In the genomic region with DNA sequence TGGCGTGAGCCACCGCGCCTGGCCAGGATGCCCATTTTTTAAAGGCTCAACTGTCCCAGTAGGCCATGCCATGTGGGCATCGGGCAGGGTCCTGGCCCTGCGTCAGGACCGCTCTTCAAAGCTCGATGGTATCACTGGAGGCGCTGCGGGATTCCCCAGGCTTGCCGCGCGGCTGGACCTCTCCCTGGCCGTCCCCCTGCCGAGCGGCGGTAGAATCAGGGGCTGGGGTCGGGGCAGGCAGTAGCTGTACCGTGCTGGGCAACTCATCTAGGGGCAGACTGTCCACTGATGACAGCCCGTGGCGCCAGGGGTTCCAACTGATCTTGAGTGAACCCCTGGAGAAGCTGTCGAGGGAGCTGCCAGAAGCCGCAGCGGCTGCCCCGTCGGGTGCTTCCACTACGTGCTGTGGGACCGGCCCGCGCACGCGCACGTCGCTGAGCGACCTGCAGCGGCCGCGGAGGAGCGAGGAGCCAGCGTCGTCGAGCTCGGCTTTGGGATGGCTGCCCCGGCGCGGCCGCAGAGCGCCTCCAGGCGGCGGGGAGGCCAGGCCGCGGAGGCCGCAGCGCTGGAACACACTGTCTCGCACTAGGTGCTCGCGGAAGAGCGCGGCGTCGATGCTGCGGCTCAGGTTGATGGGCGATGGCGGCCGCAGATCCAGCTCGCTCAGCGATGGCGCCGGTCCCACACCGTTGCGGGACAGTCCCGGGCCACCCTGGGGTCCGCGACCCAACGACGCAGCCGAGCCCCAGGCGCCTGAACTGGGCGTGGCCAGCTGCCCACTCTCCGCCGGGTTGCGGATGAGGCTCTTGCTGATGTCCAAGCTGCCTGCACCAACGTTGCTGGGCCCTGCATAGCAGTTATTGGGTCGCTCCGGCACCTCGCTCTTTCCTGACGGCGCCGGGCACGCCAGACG, we compare ENCODE assay signal across 1 cellular context.
TF ChIP-seq lines count a peak whose summit lies in the region.

No MANE protein-coding gene starts in this region.

TF ChIP-seq in HepG2, 621 proteins besides CTCF, POLR2A, EP300 and RAD21 (continued from another document and continues in another):
- TF ChIP-seq, protein P1, sequence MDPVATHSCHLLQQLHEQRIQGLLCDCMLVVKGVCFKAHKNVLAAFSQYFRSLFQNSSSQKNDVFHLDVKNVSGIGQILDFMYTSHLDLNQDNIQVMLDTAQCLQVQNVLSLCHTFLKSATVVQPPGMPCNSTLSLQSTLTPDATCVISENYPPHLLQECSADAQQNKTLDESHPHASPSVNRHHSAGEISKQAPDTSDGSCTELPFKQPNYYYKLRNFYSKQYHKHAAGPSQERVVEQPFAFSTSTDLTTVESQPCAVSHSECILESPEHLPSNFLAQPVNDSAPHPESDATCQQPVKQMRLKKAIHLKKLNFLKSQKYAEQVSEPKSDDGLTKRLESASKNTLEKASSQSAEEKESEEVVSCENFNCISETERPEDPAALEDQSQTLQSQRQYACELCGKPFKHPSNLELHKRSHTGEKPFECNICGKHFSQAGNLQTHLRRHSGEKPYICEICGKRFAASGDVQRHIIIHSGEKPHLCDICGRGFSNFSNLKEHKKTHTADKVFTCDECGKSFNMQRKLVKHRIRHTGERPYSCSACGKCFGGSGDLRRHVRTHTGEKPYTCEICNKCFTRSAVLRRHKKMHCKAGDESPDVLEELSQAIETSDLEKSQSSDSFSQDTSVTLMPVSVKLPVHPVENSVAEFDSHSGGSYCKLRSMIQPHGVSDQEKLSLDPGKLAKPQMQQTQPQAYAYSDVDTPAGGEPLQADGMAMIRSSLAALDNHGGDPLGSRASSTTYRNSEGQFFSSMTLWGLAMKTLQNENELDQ (CRISPR knock-in tag; IDR thresholded peaks at IDR 0.05; ENCODE audit: borderline replicate concordance): 0 out of 2 replicates have a peak, but pooled peaks have one; percentile 11
- TF ChIP-seq ZNF12 (CRISPR knock-in tag; IDR thresholded peaks at IDR 0.05) (0 out of 2 replicates have a peak, but pooled peaks have one; percentile 43), TBL1XR1 (IDR thresholded peaks at IDR 0.05; ENCODE audit: borderline replicate concordance, low read length, partially characterized antibody) (no peak), ZNF772 (CRISPR knock-in tag; IDR thresholded peaks at IDR 0.05) (peak; percentile 96), ZC3H4 (CRISPR knock-in tag; IDR thresholded peaks at IDR 0.05; ENCODE audit: borderline replicate concordance) (0 out of 2 replicates have a peak, but pooled peaks have one; percentile 8), HIVEP1 (CRISPR knock-in tag; IDR thresholded peaks at IDR 0.05) (peak; percentile 38; the same call in 1 of the 2 replicates), ZNF431 (CRISPR knock-in tag; IDR thresholded peaks at IDR 0.05; ENCODE audit: borderline replicate concordance, low read depth) (peak; percentile 74; the same call in 1 of the 2 replicates), HDAC6 (IDR thresholded peaks at IDR 0.05; ENCODE audit: low read depth, low read length) (no peak), CENPT (CRISPR knock-in tag; IDR thresholded peaks at IDR 0.05; ENCODE audit: low read depth) (no peak; the same call in 1 of the 2 replicates), SIN3B (IDR thresholded peaks at IDR 0.05; ENCODE audit: low read length) (no peak), MEIS1 (CRISPR knock-in tag; IDR thresholded peaks at IDR 0.05; ENCODE audit: borderline replicate concordance) (0 out of 2 replicates have a peak, but pooled peaks have one; percentile 40), ZFP41 (CRISPR knock-in tag; IDR thresholded peaks at IDR 0.05; ENCODE audit: borderline replicate concordance) (peak; percentile 38; the same call in 1 of the 2 replicates), ZNF768 (CRISPR knock-in tag; IDR thresholded peaks at IDR 0.05) (peak; percentile 64), ZNF225 (CRISPR knock-in tag; IDR thresholded peaks at IDR 0.05) (0 out of 2 replicates have a peak, but pooled peaks have one; percentile 19), FIP1L1 (IDR thresholded peaks at IDR 0.05; ENCODE audit: borderline replicate concordance, insufficient read depth, low read depth, low read length) (peak; percentile 11; the same call in 1 of the 2 replicates), TSC22D2 (CRISPR knock-in tag; IDR thresholded peaks at IDR 0.05; ENCODE audit: borderline replicate concordance) (peak; percentile 88), ZKSCAN5 (CRISPR knock-in tag; IDR thresholded peaks at IDR 0.05) (no peak), CC2D1A (CRISPR knock-in tag; IDR thresholded peaks at IDR 0.05) (0 out of 2 replicates have a peak, but pooled peaks have one; percentile 70), JDP2 (CRISPR knock-in tag; IDR thresholded peaks at IDR 0.05; ENCODE audit: borderline replicate concordance) (no peak), ZNF260 (CRISPR knock-in tag; IDR thresholded peaks at IDR 0.05; ENCODE audit: borderline replicate concordance, low read depth) (no peak), ZFP82 (CRISPR knock-in tag; IDR thresholded peaks at IDR 0.05; ENCODE audit: borderline replicate concordance) (peak; percentile 10; the same call in 1 of the 2 replicates), ETV5 (CRISPR knock-in tag; IDR thresholded peaks at IDR 0.05; ENCODE audit: borderline replicate concordance) (peak; percentile 44), STAG1 (CRISPR knock-in tag; IDR thresholded peaks at IDR 0.05) (peak; percentile 84), CEBPG (CRISPR knock-in tag; IDR thresholded peaks at IDR 0.05) (peak; percentile 14; the same call in 1 of the 2 replicates), SUZ12 (IDR thresholded peaks at IDR 0.05; ENCODE audit: low read depth, low read length) (no peak), HNRNPLL (IDR thresholded peaks at IDR 0.05; ENCODE audit: low read depth, low read length, poor library complexity, severe bottlenecking) (peak; percentile 81), MED1 (CRISPR knock-in tag; IDR thresholded peaks at IDR 0.05) (peak; percentile 82), SRF (IDR thresholded peaks at IDR 0.05; ENCODE audit: low read depth, low read length) (no peak), FOSL2 (CRISPR knock-in tag; IDR thresholded peaks at IDR 0.05) (peak; percentile 48; the same call in 1 of the 2 replicates), EED (CRISPR knock-in tag; IDR thresholded peaks at IDR 0.05) (no peak), ZNF501 (CRISPR knock-in tag; IDR thresholded peaks at IDR 0.05) (peak; percentile 49), TEAD3 (CRISPR knock-in tag; optimal IDR thresholded peaks at IDR 0.05; ENCODE audit: borderline replicate concordance) (peak; percentile 34), TCF7L2 (IDR thresholded peaks at IDR 0.05; ENCODE audit: low read depth, low read length) (no peak), ZNF615 (CRISPR knock-in tag; IDR thresholded peaks at IDR 0.05; ENCODE audit: borderline replicate concordance) (no peak)
- TF ChIP-seq, protein P2, sequence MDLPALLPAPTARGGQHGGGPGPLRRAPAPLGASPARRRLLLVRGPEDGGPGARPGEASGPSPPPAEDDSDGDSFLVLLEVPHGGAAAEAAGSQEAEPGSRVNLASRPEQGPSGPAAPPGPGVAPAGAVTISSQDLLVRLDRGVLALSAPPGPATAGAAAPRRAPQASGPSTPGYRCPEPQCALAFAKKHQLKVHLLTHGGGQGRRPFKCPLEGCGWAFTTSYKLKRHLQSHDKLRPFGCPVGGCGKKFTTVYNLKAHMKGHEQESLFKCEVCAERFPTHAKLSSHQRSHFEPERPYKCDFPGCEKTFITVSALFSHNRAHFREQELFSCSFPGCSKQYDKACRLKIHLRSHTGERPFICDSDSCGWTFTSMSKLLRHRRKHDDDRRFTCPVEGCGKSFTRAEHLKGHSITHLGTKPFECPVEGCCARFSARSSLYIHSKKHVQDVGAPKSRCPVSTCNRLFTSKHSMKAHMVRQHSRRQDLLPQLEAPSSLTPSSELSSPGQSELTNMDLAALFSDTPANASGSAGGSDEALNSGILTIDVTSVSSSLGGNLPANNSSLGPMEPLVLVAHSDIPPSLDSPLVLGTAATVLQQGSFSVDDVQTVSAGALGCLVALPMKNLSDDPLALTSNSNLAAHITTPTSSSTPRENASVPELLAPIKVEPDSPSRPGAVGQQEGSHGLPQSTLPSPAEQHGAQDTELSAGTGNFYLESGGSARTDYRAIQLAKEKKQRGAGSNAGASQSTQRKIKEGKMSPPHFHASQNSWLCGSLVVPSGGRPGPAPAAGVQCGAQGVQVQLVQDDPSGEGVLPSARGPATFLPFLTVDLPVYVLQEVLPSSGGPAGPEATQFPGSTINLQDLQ (CRISPR knock-in tag; IDR thresholded peaks at IDR 0.05): peak; percentile 94
- TF ChIP-seq, protein P3, sequence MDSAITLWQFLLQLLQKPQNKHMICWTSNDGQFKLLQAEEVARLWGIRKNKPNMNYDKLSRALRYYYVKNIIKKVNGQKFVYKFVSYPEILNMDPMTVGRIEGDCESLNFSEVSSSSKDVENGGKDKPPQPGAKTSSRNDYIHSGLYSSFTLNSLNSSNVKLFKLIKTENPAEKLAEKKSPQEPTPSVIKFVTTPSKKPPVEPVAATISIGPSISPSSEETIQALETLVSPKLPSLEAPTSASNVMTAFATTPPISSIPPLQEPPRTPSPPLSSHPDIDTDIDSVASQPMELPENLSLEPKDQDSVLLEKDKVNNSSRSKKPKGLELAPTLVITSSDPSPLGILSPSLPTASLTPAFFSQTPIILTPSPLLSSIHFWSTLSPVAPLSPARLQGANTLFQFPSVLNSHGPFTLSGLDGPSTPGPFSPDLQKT (CRISPR knock-in tag; IDR thresholded peaks at IDR 0.05; ENCODE audit: borderline replicate concordance): no peak
- TF ChIP-seq, protein P4, sequence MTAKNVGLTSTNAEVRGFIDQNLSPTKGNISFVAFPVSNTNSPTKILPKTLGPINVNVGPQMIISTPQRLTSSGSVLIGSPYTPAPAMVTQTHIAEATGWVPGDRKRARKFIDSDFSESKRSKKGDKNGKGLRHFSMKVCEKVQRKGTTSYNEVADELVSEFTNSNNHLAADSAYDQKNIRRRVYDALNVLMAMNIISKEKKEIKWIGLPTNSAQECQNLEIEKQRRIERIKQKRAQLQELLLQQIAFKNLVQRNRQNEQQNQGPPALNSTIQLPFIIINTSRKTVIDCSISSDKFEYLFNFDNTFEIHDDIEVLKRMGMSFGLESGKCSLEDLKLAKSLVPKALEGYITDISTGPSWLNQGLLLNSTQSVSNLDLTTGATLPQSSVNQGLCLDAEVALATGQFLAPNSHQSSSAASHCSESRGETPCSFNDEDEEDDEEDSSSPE (CRISPR knock-in tag; IDR thresholded peaks at IDR 0.05): peak; percentile 75; the same call in 1 of the 2 replicates
- TF ChIP-seq, protein P5, sequence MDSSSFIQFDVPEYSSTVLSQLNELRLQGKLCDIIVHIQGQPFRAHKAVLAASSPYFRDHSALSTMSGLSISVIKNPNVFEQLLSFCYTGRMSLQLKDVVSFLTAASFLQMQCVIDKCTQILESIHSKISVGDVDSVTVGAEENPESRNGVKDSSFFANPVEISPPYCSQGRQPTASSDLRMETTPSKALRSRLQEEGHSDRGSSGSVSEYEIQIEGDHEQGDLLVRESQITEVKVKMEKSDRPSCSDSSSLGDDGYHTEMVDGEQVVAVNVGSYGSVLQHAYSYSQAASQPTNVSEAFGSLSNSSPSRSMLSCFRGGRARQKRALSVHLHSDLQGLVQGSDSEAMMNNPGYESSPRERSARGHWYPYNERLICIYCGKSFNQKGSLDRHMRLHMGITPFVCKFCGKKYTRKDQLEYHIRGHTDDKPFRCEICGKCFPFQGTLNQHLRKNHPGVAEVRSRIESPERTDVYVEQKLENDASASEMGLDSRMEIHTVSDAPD (CRISPR knock-in tag; IDR thresholded peaks at IDR 0.05): no peak; the same call in 1 of the 2 replicates
- TF ChIP-seq, protein P6, sequence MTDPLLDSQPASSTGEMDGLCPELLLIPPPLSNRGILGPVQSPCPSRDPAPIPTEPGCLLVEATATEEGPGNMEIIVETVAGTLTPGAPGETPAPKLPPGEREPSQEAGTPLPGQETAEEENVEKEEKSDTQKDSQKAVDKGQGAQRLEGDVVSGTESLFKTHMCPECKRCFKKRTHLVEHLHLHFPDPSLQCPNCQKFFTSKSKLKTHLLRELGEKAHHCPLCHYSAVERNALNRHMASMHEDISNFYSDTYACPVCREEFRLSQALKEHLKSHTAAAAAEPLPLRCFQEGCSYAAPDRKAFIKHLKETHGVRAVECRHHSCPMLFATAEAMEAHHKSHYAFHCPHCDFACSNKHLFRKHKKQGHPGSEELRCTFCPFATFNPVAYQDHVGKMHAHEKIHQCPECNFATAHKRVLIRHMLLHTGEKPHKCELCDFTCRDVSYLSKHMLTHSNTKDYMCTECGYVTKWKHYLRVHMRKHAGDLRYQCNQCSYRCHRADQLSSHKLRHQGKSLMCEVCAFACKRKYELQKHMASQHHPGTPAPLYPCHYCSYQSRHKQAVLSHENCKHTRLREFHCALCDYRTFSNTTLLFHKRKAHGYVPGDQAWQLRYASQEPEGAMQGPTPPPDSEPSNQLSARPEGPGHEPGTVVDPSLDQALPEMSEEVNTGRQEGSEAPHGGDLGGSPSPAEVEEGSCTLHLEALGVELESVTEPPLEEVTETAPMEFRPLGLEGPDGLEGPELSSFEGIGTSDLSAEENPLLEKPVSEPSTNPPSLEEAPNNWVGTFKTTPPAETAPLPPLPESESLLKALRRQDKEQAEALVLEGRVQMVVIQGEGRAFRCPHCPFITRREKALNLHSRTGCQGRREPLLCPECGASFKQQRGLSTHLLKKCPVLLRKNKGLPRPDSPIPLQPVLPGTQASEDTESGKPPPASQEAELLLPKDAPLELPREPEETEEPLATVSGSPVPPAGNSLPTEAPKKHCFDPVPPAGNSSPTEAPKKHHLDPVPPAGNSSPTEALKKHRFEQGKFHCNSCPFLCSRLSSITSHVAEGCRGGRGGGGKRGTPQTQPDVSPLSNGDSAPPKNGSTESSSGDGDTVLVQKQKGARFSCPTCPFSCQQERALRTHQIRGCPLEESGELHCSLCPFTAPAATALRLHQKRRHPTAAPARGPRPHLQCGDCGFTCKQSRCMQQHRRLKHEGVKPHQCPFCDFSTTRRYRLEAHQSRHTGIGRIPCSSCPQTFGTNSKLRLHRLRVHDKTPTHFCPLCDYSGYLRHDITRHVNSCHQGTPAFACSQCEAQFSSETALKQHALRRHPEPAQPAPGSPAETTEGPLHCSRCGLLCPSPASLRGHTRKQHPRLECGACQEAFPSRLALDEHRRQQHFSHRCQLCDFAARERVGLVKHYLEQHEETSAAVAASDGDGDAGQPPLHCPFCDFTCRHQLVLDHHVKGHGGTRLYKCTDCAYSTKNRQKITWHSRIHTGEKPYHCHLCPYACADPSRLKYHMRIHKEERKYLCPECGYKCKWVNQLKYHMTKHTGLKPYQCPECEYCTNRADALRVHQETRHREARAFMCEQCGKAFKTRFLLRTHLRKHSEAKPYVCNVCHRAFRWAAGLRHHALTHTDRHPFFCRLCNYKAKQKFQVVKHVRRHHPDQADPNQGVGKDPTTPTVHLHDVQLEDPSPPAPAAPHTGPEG (CRISPR knock-in tag; IDR thresholded peaks at IDR 0.05): no peak; the same call in 1 of the 2 replicates
- TF ChIP-seq, protein P7, sequence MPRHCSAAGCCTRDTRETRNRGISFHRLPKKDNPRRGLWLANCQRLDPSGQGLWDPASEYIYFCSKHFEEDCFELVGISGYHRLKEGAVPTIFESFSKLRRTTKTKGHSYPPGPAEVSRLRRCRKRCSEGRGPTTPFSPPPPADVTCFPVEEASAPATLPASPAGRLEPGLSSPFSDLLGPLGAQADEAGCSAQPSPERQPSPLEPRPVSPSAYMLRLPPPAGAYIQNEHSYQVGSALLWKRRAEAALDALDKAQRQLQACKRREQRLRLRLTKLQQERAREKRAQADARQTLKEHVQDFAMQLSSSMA (CRISPR knock-in tag; IDR thresholded peaks at IDR 0.05): peak; percentile 15; the same call in 1 of the 2 replicates
- TF ChIP-seq, protein P8, sequence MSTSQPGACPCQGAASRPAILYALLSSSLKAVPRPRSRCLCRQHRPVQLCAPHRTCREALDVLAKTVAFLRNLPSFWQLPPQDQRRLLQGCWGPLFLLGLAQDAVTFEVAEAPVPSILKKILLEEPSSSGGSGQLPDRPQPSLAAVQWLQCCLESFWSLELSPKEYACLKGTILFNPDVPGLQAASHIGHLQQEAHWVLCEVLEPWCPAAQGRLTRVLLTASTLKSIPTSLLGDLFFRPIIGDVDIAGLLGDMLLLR (CRISPR knock-in tag; IDR thresholded peaks at IDR 0.05): no peak; the same call in 1 of the 2 replicates
- TF ChIP-seq, protein P9, sequence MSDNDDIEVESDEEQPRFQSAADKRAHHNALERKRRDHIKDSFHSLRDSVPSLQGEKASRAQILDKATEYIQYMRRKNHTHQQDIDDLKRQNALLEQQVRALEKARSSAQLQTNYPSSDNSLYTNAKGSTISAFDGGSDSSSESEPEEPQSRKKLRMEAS (IDR thresholded peaks at IDR 0.05): peak; percentile 81
